In genomic region chr3:99866167-99866810, GRCh38 we compare ENCODE assay signal across 9 cellular contexts. TPM values are rescaled to one million over a fixed set of nuclear protein-coding genes. Genes with fewer than 3 reads are reported as not detected.
DNase-seq lines count a peak whose midpoint lies in the region; ATAC-seq and TF ChIP-seq lines count a peak whose summit lies in the region.
"Had no signal": no experiment of that assay in that cellular context is flagged by ENCODE, and none has a peak within 500 bp of the region (broad histone marks: within the 10 kb centered on the region; RNA-seq: fewer than 3 reads in every experiment).

No MANE protein-coding gene starts in this region.

- H3K36me3 ChIP-seq in esophagus muscularis mucosa, result peaks cover 0 to 64% (median 15%) of the 10 kb centered on the region in 4 donors

- H3K27ac ChIP-seq in esophagus muscularis mucosa (replicated peaks in 1 of 4) (peak overlapping the region; percentile 93 to 96 (median 94)), dorsolateral prefrontal cortex (peak overlapping the region in 2 of 59 donors; percentile 0 to 31)

- DNase-seq in NCI-H2171 treated with DMSO at 0.1 percent for 48 hours (lab: John Stamatoyannopoulos, UW) (peak; percentile 73), NCI-H2171 (lab: John Stamatoyannopoulos, UW) (no peak), NCI-H187 treated with DMSO at 0.1 percent for 48 hours (lab: John Stamatoyannopoulos, UW) (peak; percentile 67), esophagus muscularis mucosa (ENCODE audit: extremely low spot score) (no peak), globus pallidus (ENCODE audit: low spot score) (no peak), NOMO-1 treated with dmso at 0.1 percent for 144 hours (lab: John Stamatoyannopoulos, UW; ENCODE audit: unreplicated experiment) (no peak), dorsolateral prefrontal cortex (no peak)
- DNase-seq in stimulated activated naive CD8-positive, alpha-beta T cell treated with anti-CD3 and anti-CD28 coated beads, Interleukin-15, Interleukin-2, amounts not matched to agents 100 U/mL and 50 U/mL, for 24 hours, result peak; percentile 8
- DNase-seq: activated naive CD4-positive, alpha-beta T cell treated with Interleukin-2 at 50 U/mL for 16 hours had no signal

- H3K27me3 ChIP-seq in esophagus muscularis mucosa (no peaks in the 10 kb centered on the region), dorsolateral prefrontal cortex (no peaks in the 10 kb centered on the region)

- peak overlapping the region in 1 of 4 donors; percentile 1 for H3K4me3 ChIP-seq in esophagus muscularis mucosa
- no peak overlapping the region for H3K4me3 ChIP-seq in dorsolateral prefrontal cortex

- intact Hi-C loops in esophagus muscularis mucosa (cut with DNase I) (loop anchor here (5.0 kb wide), 1 partner anchor 176 kb away; no protein-coding TSS in a partner anchor), dorsolateral prefrontal cortex (cut with DNase I) (no loop called here)

- TF ChIP-seq POLR2A in esophagus muscularis mucosa (IDR thresholded peaks at IDR 0.05; ENCODE audit: low read depth), result no peak

- TF ChIP-seq CTCF in esophagus muscularis mucosa (IDR thresholded peaks at IDR 0.05) (no peak), dorsolateral prefrontal cortex (IDR thresholded peaks at IDR 0.05 in 54 of 56, conservative IDR thresholded peaks at IDR 0.05 in 2 of 56; ENCODE audit: low read depth in 1 of 56, partially characterized antibody in 56 of 56) (no peak)

- WGBS in esophagus muscularis mucosa, result 19% methylated on average over 3 of the region's 3 CpGs

- ATAC-seq in stimulated activated naive CD8-positive, alpha-beta T cell treated with anti-CD3 and anti-CD28 coated beads, Interleukin-15, Interleukin-2, amounts not matched to agents 100 U/mL and 50 U/mL, for 24 hours, result peak; percentile 67

- peaks cover 36 to 100% (median 97%) of the 10 kb centered on the region in 4 donors for H3K4me1 ChIP-seq in esophagus muscularis mucosa

- no peak for TF ChIP-seq EP300 in esophagus muscularis mucosa (IDR thresholded peaks at IDR 0.05)

- no peaks in the 10 kb centered on the region for H3K9me3 ChIP-seq in esophagus muscularis mucosa

RNA-seq across cellular contexts. Expression of gene CMSS1, which starts 48.6 kb away (rescaled TPM):
- 10 to 100 TPM; 11.2 to 16.3 (median 14.1) TPM for total RNA-seq in esophagus muscularis mucosa
- total RNA-seq in dorsolateral prefrontal cortex, result 10 to 100 TPM; 13.7 to 69.0 (median 39.0) TPM

Comparison
In these comparisons a context has a peak if more than half of its experiments do, and no peak if none do; other contexts are left out.
1. DNase-seq: peak in NCI-H2171 treated with DMSO at 0.1 percent for 48 hours (single experiment), NCI-H187 treated with DMSO at 0.1 percent for 48 hours (single experiment) and stimulated activated naive CD8-positive, alpha-beta T cell treated with anti-CD3 and anti-CD28 coated beads, Interleukin-15, Interleukin-2, amounts not matched to agents 100 U/mL and 50 U/mL, for 24 hours (single experiment); none in NCI-H2171 (single experiment), esophagus muscularis mucosa (single experiment), globus pallidus (single experiment), NOMO-1 treated with dmso at 0.1 percent for 144 hours (single experiment) and dorsolateral prefrontal cortex (0 of 10).